ENCODE assay signal across 1 cellular context in genomic region chr5:130627145-130627544, GRCh38.
A peak's percentile ranks its signal among the peaks of the same experiment; 100 is the strongest.
TF ChIP-seq lines count a peak whose summit lies in the region.

No MANE protein-coding gene starts in this region.

TF ChIP-seq in HepG2, 621 proteins besides CTCF, POLR2A, EP300 and RAD21:
- TF ChIP-seq HMGXB3 (CRISPR knock-in tag; IDR thresholded peaks at IDR 0.05; ENCODE audit: borderline replicate concordance) = no peak
- TF ChIP-seq MATR3 (CRISPR knock-in tag; IDR thresholded peaks at IDR 0.05) = no peak
- TF ChIP-seq ATF7 (IDR thresholded peaks at IDR 0.05) = peak; percentile 80
- TF ChIP-seq ATF7 (CRISPR knock-in tag; IDR thresholded peaks at IDR 0.05) = no peak
- TF ChIP-seq ZNF451 (CRISPR knock-in tag; IDR thresholded peaks at IDR 0.05) = no peak
